ENCODE assay signal across 8 cellular contexts in genomic region chr11:78575478-78575877, GRCh38. TPM values are rescaled to one million over a fixed set of nuclear protein-coding genes. Genes with fewer than 3 reads are reported as not detected.
DNase-seq lines count a peak whose midpoint lies in the region; ATAC-seq and TF ChIP-seq lines count a peak whose summit lies in the region.

No MANE protein-coding gene starts in this region.

- intact Hi-C loops in CD4-positive, alpha-beta T cell (cut with DNase I, micrococcal nuclease): loop anchor here in 1 of 2 experiments (2.0 to 10.0 kb wide), 5 partner anchors 437 to 1511 kb away; partner anchors contain the start of genes ALG8, CAPN5, CLNS1A and INTS4

- no peaks in the 10 kb centered on the region for H3K4me1 ChIP-seq in NT2/D1 (ENCODE audit: insufficient read depth, insufficient read length)
- H3K4me1 ChIP-seq in effector memory CD4-positive, alpha-beta T cell (ENCODE audit: control insufficient read depth, insufficient read depth, low read length, poor library complexity, severe bottlenecking): no peaks in the 10 kb centered on the region
- peaks cover 9% of the 10 kb centered on the region for H3K4me1 ChIP-seq in neuron (ENCODE audit: insufficient read depth, low read length)

- ATAC-seq in CD4-positive, alpha-beta T cell (ENCODE audit: poor library complexity): no peak
- ATAC-seq in HG03108 (IDR thresholded peaks at IDR 0.05; ENCODE audit: unreplicated experiment): no peak
- ATAC-seq in HG03159 (IDR thresholded peaks at IDR 0.05; ENCODE audit: unreplicated experiment): no peak

- H3K4me3 Mint-ChIP-seq in CD4-positive, alpha-beta T cell: peak overlapping the region; percentile 93

- H3K36me3 Mint-ChIP-seq in CD4-positive, alpha-beta T cell (ENCODE audit: low read depth): peaks cover 34% of the 10 kb centered on the region

- DNase-seq in CD4-positive, alpha-beta T cell: no peak
- no peak for DNase-seq in NT2/D1 (ENCODE audit: low read depth, low spot score)
- no peak for DNase-seq in effector memory CD4-positive, alpha-beta T cell
- no peak for DNase-seq in SIG-M5 (lab: John Stamatoyannopoulos, UW)
- no peak for DNase-seq in NCI-H2107 (lab: John Stamatoyannopoulos, UW)

- H2AFZ ChIP-seq in neuron (ENCODE audit: low read depth, low read length): peak overlapping the region; percentile 94

- no peaks in the 10 kb centered on the region for H3K9me3 Mint-ChIP-seq in CD4-positive, alpha-beta T cell

- H3K27me3 Mint-ChIP-seq in CD4-positive, alpha-beta T cell: no peaks in the 10 kb centered on the region

- H3K9ac ChIP-seq in NT2/D1 (ENCODE audit: insufficient read length, low read depth): peak overlapping the region; percentile 89

- H3K9me3 ChIP-seq in CD4-positive, alpha-beta T cell (ENCODE audit: control insufficient read depth, low read length): no peaks in the 10 kb centered on the region
- no peaks in the 10 kb centered on the region for H3K9me3 ChIP-seq in NT2/D1 (ENCODE audit: insufficient read depth, low read length)
- no peaks in the 10 kb centered on the region for H3K9me3 ChIP-seq in effector memory CD4-positive, alpha-beta T cell (ENCODE audit: control insufficient read depth, low read length)
- no peaks in the 10 kb centered on the region for H3K9me3 ChIP-seq in neuron (ENCODE audit: low read length)

- H3K36me3 ChIP-seq in NT2/D1 (ENCODE audit: insufficient read depth, insufficient read length, low read length) (peaks cover 18% of the 10 kb centered on the region), neuron (ENCODE audit: insufficient read depth, low read length) (peaks cover 10% of the 10 kb centered on the region)
- H3K36me3 ChIP-seq in effector memory CD4-positive, alpha-beta T cell (ENCODE audit: control insufficient read depth, insufficient read depth, low read length): no peaks in the 10 kb centered on the region

- CTCF ChIA-PET in CD4-positive, alpha-beta T cell (lab: Charles Lee): no interaction called here

- peak overlapping the region; percentile 74 for H3K27ac ChIP-seq in CD4-positive, alpha-beta T cell (ENCODE audit: low read depth, low read length)
- peak overlapping the region; percentile 80 for H3K27ac ChIP-seq in effector memory CD4-positive, alpha-beta T cell (ENCODE audit: insufficient read depth, low read length, poor library complexity, severe bottlenecking)

- POLR2A ChIA-PET in CD4-positive, alpha-beta T cell (lab: Charles Lee): interaction anchor here (0.7 to 3.3 kb wide), 5 partner anchors 10 to 581 kb away, joined by 4 to 32 read pairs (median 16); partner anchors contain the start of genes ALG8, GAB2 and INTS4

- H3K27me3 ChIP-seq in CD4-positive, alpha-beta T cell (ENCODE audit: control insufficient read depth, insufficient read depth, low read length): no peaks in the 10 kb centered on the region
- H3K27me3 ChIP-seq in NT2/D1 (ENCODE audit: insufficient read depth, insufficient read length) (no peaks in the 10 kb centered on the region), neuron (ENCODE audit: insufficient read depth, low read length) (no peaks in the 10 kb centered on the region)
- no peaks in the 10 kb centered on the region for H3K27me3 ChIP-seq in effector memory CD4-positive, alpha-beta T cell (replicated peaks; ENCODE audit: control insufficient read depth, insufficient read depth, low read length, poor library complexity, severe bottlenecking)

- peak overlapping the region; percentile 96 for H3K27ac Mint-ChIP-seq in CD4-positive, alpha-beta T cell

- H3K4me3 ChIP-seq in NT2/D1 (ENCODE audit: insufficient read length, low read depth): peak overlapping the region; percentile 75
- peak overlapping the region; percentile 82 for H3K4me3 ChIP-seq in effector memory CD4-positive, alpha-beta T cell (ENCODE audit: insufficient read depth, low read depth, low read length, poor library complexity, severe bottlenecking)
- H3K4me3 ChIP-seq in neuron (ENCODE audit: low read length): peak overlapping the region; percentile 94

- H3K4me1 Mint-ChIP-seq in CD4-positive, alpha-beta T cell (ENCODE audit: low read depth): peaks cover 48% of the 10 kb centered on the region

- TF ChIP-seq CTCF in CD4-positive, alpha-beta T cell (IDR thresholded peaks at IDR 0.05): no peak

RNA-seq across cellular contexts. Expression of gene NARS2, which starts 0.8 kb away (rescaled TPM):
- total RNA-seq in CD4-positive, alpha-beta T cell: 1 to 10 TPM; 8.7 to 9.3 TPM
